18 cellular contexts compared by ENCODE assay signal in genomic region chr16:67539691-67540635, GRCh38. TPM values are rescaled to one million over a fixed set of nuclear protein-coding genes. Genes with fewer than 3 reads are reported as not detected.
DNase-seq lines count a peak whose midpoint lies in the region; ATAC-seq lines count a peak whose summit lies in the region.
"Had no signal": no experiment of that assay in that cellular context is flagged by ENCODE, and none has a peak within 500 bp of the region (broad histone marks: within the 10 kb centered on the region; RNA-seq: fewer than 3 reads in every experiment).

No MANE protein-coding gene starts in this region.

- DNase-seq in left ventricle myocardium superior (peak; percentile 31), left cardiac atrium (no peak), NCI-H2107 treated with DMSO at 0.1 percent for 48 hours (lab: John Stamatoyannopoulos, UW; ENCODE audit: unreplicated experiment) (no peak)
- DNase-seq in naive thymus-derived CD8-positive, alpha-beta T cell = no peak
- no peak for DNase-seq in stimulated activated naive CD8-positive, alpha-beta T cell treated with anti-CD3 and anti-CD28 coated beads, Interleukin-15, Interleukin-2, amounts not matched to agents 100 U/mL and 50 U/mL, for 24 hours
- DNase-seq: activated CD4-positive, alpha-beta T cell treated with anti-CD3 and anti-CD28 coated beads for 36 hours; esophagus squamous epithelium; NCI-H446; SHP77 treated with DMSO at 0.1 percent for 48 hours; stimulated activated CD4-positive, alpha-beta T cell treated with anti-CD3 and anti-CD28 coated beads, Interleukin-12 subunit alpha, Interleukin-12 subunit beta, amount 100 ng/mL, for 4 hours had no signal

- ATAC-seq in left ventricle myocardium superior (no peak), left cardiac atrium (no peak), HG02571 (IDR thresholded peaks at IDR 0.05; ENCODE audit: unreplicated experiment) (no peak), GM21529 (IDR thresholded peaks at IDR 0.05; ENCODE audit: unreplicated experiment) (no peak)
- ATAC-seq in activated T-helper 17 cell treated with anti-CD3 and anti-CD28 coated beads, Interleukin-2, amount 50 U/mL, for 72 hours (replicated peaks) = no peak
- ATAC-seq in naive thymus-derived CD8-positive, alpha-beta T cell = no peak
- ATAC-seq in stimulated activated naive CD8-positive, alpha-beta T cell treated with anti-CD3 and anti-CD28 coated beads, Interleukin-15, Interleukin-2, amounts not matched to agents 100 U/mL and 50 U/mL, for 24 hours = no peak
- ATAC-seq: activated CD4-positive, alpha-beta T cell treated with anti-CD3 and anti-CD28 coated beads for 36 hours; heart left ventricle had no signal

- intact Hi-C loops in left ventricle myocardium superior (cut with micrococcal nuclease) = no loop called here
- intact Hi-C loops in left cardiac atrium (cut with DNase I) = no loop called here

- H3K27me3 Mint-ChIP-seq in activated T-helper 17 cell treated with anti-CD3 and anti-CD28 coated beads, Interleukin-2, amount 50 U/mL, for 72 hours = no peaks in the 10 kb centered on the region
- H3K27me3 Mint-ChIP-seq in naive thymus-derived CD8-positive, alpha-beta T cell = no peaks in the 10 kb centered on the region

- no peaks in the 10 kb centered on the region for H3K9me3 Mint-ChIP-seq in activated T-helper 17 cell treated with anti-CD3 and anti-CD28 coated beads, Interleukin-2, amount 50 U/mL, for 72 hours
- no peaks in the 10 kb centered on the region for H3K9me3 Mint-ChIP-seq in naive thymus-derived CD8-positive, alpha-beta T cell

- H3K4me1 Mint-ChIP-seq in activated T-helper 17 cell treated with anti-CD3 and anti-CD28 coated beads, Interleukin-2, amount 50 U/mL, for 72 hours = peaks cover 22% of the 10 kb centered on the region
- H3K4me1 Mint-ChIP-seq in naive thymus-derived CD8-positive, alpha-beta T cell = peaks cover 39 to 70% (median 55%) of the 10 kb centered on the region in 4 donors

- H3K4me3 Mint-ChIP-seq in activated T-helper 17 cell treated with anti-CD3 and anti-CD28 coated beads, Interleukin-2, amount 50 U/mL, for 72 hours = peak overlapping the region; percentile 67
- peak overlapping the region in 7 of 10 donors; percentile 2 to 80 (median 69) for H3K4me3 Mint-ChIP-seq in naive thymus-derived CD8-positive, alpha-beta T cell

- peak overlapping the region; percentile 46 for H3K27ac Mint-ChIP-seq in activated T-helper 17 cell treated with anti-CD3 and anti-CD28 coated beads, Interleukin-2, amount 50 U/mL, for 72 hours
- peak overlapping the region; percentile 34 to 88 (median 80) for H3K27ac Mint-ChIP-seq in naive thymus-derived CD8-positive, alpha-beta T cell
- H3K27ac Mint-ChIP-seq: progenitor cell of endocrine pancreas had no signal

- POLR2A ChIA-PET in naive thymus-derived CD8-positive, alpha-beta T cell (lab: Charles Lee) = interaction anchor here (0.8 to 14.2 kb wide), 7 partner anchors 11 to 129 kb away, joined by 3 to 485 read pairs (median 6); partner anchors contain the start of genes ACD, C16orf86, CARMIL2 and CTCF

- H3K36me3 Mint-ChIP-seq in activated T-helper 17 cell treated with anti-CD3 and anti-CD28 coated beads, Interleukin-2, amount 50 U/mL, for 72 hours (ENCODE audit: low read depth) = peaks cover 59% of the 10 kb centered on the region
- peaks cover 0 to 8% (median 0%) of the 10 kb centered on the region in 3 donors for H3K36me3 Mint-ChIP-seq in naive thymus-derived CD8-positive, alpha-beta T cell

RNA-seq across cellular contexts. Expression of gene RIPOR1, which starts 11.3 kb away (rescaled TPM):
- total RNA-seq in left ventricle myocardium superior (76.1 TPM), left cardiac atrium (10 to 100 TPM; 66.2 to 80.9 TPM)
- 10 to 100 TPM; 30.4 to 57.0 TPM for total RNA-seq in activated T-helper 17 cell treated with anti-CD3 and anti-CD28 coated beads, Interleukin-2, amount 50 U/mL, for 72 hours
- total RNA-seq in naive thymus-derived CD8-positive, alpha-beta T cell = 10 to 100 TPM; 50.1 to 57.2 TPM
- polyA plus RNA-seq in naive thymus-derived CD8-positive, alpha-beta T cell = 1 to 10 TPM; 1.5 to 3.0 (median 2.3) TPM

RNA-seq across cellular contexts. Expression of gene CTCF, which starts 22.4 kb away (rescaled TPM):
- 32.8 TPM for total RNA-seq in left ventricle myocardium superior
- 10 to 100 TPM; 22.7 to 25.7 TPM for total RNA-seq in left cardiac atrium
- 10 to 100 TPM; 41.2 to 49.4 TPM for total RNA-seq in activated T-helper 17 cell treated with anti-CD3 and anti-CD28 coated beads, Interleukin-2, amount 50 U/mL, for 72 hours
- 10 to 100 TPM; 67.5 to 67.6 TPM for total RNA-seq in naive thymus-derived CD8-positive, alpha-beta T cell
- polyA plus RNA-seq in naive thymus-derived CD8-positive, alpha-beta T cell = 10 to 100 TPM; 37.1 to 61.1 (median 51.9) TPM

RNA-seq across cellular contexts. Expression of gene AGRP, which starts 56.6 kb away (rescaled TPM):
- not detected for total RNA-seq in left ventricle myocardium superior
- total RNA-seq in left cardiac atrium = not detected
- total RNA-seq in activated T-helper 17 cell treated with anti-CD3 and anti-CD28 coated beads, Interleukin-2, amount 50 U/mL, for 72 hours = not detected
- not detected for total RNA-seq in naive thymus-derived CD8-positive, alpha-beta T cell
- not detected for polyA plus RNA-seq in naive thymus-derived CD8-positive, alpha-beta T cell
- total RNA-seq: activated CD4-positive, alpha-beta T cell treated with anti-CD3 and anti-CD28 coated beads for 36 hours; ascending aorta; dermis blood vessel endothelial cell; esophagus squamous epithelium; heart left ventricle; mucosa of gallbladder; progenitor cell of endocrine pancreas had no signal
- polyA plus RNA-seq: heart left ventricle had no signal

RNA-seq across cellular contexts. Expression of gene ATP6V0D1, which starts 59.0 kb away (rescaled TPM):
- total RNA-seq in left ventricle myocardium superior (66.6 TPM), left cardiac atrium (10 to 100 TPM; 66.9 to 71.3 TPM)
- 10 to 100 TPM; 20.6 to 42.1 TPM for total RNA-seq in activated T-helper 17 cell treated with anti-CD3 and anti-CD28 coated beads, Interleukin-2, amount 50 U/mL, for 72 hours
- 10 to 100 TPM; 33.3 to 35.1 TPM for total RNA-seq in naive thymus-derived CD8-positive, alpha-beta T cell
- polyA plus RNA-seq in naive thymus-derived CD8-positive, alpha-beta T cell = 10 to 100 TPM; 74.7 to 89.6 (median 77.5) TPM
